In the genomic region with DNA sequence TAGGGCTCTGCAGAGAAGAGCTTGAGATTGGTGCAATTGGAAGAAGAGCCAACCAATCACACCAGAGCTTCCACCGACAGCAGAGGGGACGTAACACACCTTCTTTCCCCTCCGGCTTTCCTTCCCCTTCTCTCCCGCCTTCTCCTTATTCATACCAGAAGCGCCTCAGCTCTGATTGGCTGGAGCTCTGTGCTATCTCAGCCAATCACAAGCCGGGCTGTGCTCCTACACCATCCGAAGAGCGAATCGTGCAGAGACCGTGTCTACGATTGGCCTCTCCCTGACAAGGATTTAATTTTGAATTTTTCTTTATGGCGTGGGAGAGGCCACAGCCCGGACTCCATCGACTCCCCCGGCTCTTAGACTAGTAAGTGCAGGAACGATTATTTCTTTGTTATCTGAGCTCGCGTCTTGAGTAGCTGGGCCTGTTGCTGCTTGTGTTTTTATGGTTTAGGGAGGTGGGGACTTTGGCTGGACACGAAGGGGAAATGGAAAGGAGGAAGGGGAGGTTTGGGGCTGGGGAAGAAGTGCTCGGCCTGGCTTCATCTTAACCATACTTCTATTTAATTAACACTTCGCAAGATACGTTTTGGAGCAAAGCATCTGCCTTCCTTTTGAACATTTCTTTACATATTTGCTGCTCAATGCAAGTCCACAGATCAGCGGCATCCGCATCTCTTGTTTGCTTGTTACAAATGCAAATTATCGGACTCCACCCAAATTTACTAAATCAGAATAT, we compare ENCODE assay signal across 8 cellular contexts. TPM values are rescaled to one million over a fixed set of nuclear protein-coding genes. Genes with fewer than 3 reads are reported as not detected.
A peak's percentile ranks its signal among the peaks of the same experiment; 100 is the strongest.
DNase-seq lines count a peak whose midpoint lies in the region; ATAC-seq and TF ChIP-seq lines count a peak whose summit lies in the region.

A gene (plus strand): TSS at position 308 of the 739 bp plus-strand sequence. CDS start 14,007 bp downstream, outside the sequence.

- DNase-seq in AG04450 (ENCODE audit: low read depth, low spot score), result peak; percentile 100
- DNase-seq in NCI-H2227 (lab: John Stamatoyannopoulos, UW; ENCODE audit: unreplicated experiment), result peak; percentile 100
- peak; percentile 96 for DNase-seq in chondrocyte (ENCODE audit: low spot score)
- DNase-seq in kidney epithelial cell (ENCODE audit: low read depth), result peak; percentile 100
- DNase-seq in stimulated activated CD4-positive, alpha-beta T cell treated with anti-CD3 and anti-CD28 coated beads, Interleukin-1b, Interleukin-23, amount 100 ng/mL, for 4 hours (ENCODE audit: low read depth in 2 of 2), result peak; percentile 70 to 82

- H3K27ac Mint-ChIP-seq in chondrocyte (ENCODE audit: unreplicated experiment), result no peak within 1 kb of the TSS

- H3K4me3 Mint-ChIP-seq in chondrocyte (ENCODE audit: unreplicated experiment), result no peak within 1 kb of the TSS

- CTCF ChIA-PET in AG04450 (lab: Charles Lee), result interaction anchor here (0.9 kb wide), 1 partner anchor 11 kb away, joined by 4 read pairs; no protein-coding TSS in a partner anchor

- no peaks in the 10 kb centered on the region for H3K36me3 ChIP-seq in kidney epithelial cell (ENCODE audit: control insufficient read depth, insufficient read depth, low read length)

- TF ChIP-seq CTCF in AG04450 (IDR thresholded peaks at IDR 0.05; ENCODE audit: low read depth, low read length) (no peak), chondrocyte (IDR thresholded peaks at IDR 0.05) (no peak), kidney epithelial cell (IDR thresholded peaks at IDR 0.05; ENCODE audit: insufficient read depth, low read length, poor library complexity, severe bottlenecking) (no peak)

- H3K27ac ChIP-seq in AG04450 (ENCODE audit: low read depth, low read length), result peak within 1 kb of the TSS; percentile 97

- no peaks in the 10 kb centered on the region for H3K9me3 ChIP-seq in AG04450 (ENCODE audit: control insufficient read depth, insufficient read depth, low read length)

- peak within 1 kb of the TSS; percentile 92 for H3K4me3 ChIP-seq in AG04450 (ENCODE audit: low read depth, low read length)
- H3K4me3 ChIP-seq in kidney epithelial cell (ENCODE audit: low read depth, low read length), result peak within 1 kb of the TSS; percentile 64

- H3K9me3 Mint-ChIP-seq in chondrocyte (ENCODE audit: low read depth), result no peaks in the 10 kb centered on the region

- POLR2A ChIA-PET in AG04450 (lab: Yijun Ruan, JAX), result interaction anchor here (0.9 to 2.1 kb wide), 4 partner anchors 49 to 525 kb away, joined by 3 to 12 read pairs (median 6); a partner anchor contains a TSS

- H3K4me1 Mint-ChIP-seq in chondrocyte (ENCODE audit: low read depth), result peaks cover 49% of the 10 kb centered on the region

- H3K27me3 ChIP-seq in AG04450 (ENCODE audit: control insufficient read depth, insufficient read depth, low read length) (no peaks in the 10 kb centered on the region), kidney epithelial cell (ENCODE audit: control insufficient read depth, insufficient read depth, low read length) (no peaks in the 10 kb centered on the region)

- ATAC-seq in GM18870 (IDR thresholded peaks at IDR 0.05; ENCODE audit: unreplicated experiment), result peak; percentile 86
- ATAC-seq in HG03097 (IDR thresholded peaks at IDR 0.05; ENCODE audit: low FRiP score, unreplicated experiment), result peak; percentile 85
- ATAC-seq in activated CD4-positive, CD25-positive, alpha-beta regulatory T cell treated with anti-CD3 and anti-CD28 coated beads, Interleukin-2, amount 50 U/mL, for 24 hours, result peak; percentile 89 to 93

- H3K36me3 Mint-ChIP-seq in chondrocyte (ENCODE audit: low read depth), result no peaks in the 10 kb centered on the region

- no peaks in the 10 kb centered on the region for H3K27me3 Mint-ChIP-seq in chondrocyte (ENCODE audit: low read depth)

RNA-seq across cellular contexts. Expression of the gene that starts here (rescaled TPM):
- polyA plus RNA-seq in AG04450 (2011; rRNA removed), result 15.0 and 20.2 TPM in 2 replicates
- polyA minus RNA-seq in AG04450 (2011; rRNA and poly(A)+ RNA removed), result 16.4 and 21.2 TPM in 2 replicates
- total RNA-seq in chondrocyte (7.6 to 12.9 TPM (median 12.0 TPM) in 3 replicates), kidney epithelial cell (7.4 and 8.1 TPM in 2 replicates)

Comparison
In these comparisons a context has a peak if more than half of its experiments do, and no peak if none do; other contexts are left out.
1. Peak in every context shown above with its lines: DNase-seq, ATAC-seq, H3K4me3 ChIP-seq and H3K27ac ChIP-seq.